ENCODE assay signal across 14 cellular contexts in the genomic region with DNA sequence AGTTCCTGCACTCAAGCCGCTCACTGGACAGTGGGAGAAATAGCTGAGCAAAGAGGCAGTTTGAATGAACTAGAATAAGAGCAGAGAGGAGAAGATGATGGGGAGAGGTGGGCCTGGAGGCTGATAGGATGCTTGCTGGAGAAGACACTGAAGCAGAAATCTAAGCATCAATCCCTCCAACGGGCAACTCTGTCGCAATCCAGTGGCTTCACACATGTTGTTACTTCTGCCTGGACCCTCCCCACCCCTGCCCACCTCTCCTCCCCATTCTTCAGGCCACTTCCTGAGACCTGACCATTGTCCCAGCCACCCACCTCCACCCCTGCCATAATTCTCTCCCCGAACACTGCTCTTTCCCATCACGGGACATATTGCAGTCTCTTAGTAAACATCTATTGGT.
"Had no signal": no experiment of that assay in that cellular context is flagged by ENCODE, and none has a peak within 500 bp of the region (broad histone marks: within the 10 kb centered on the region; RNA-seq: fewer than 3 reads in every experiment).

No MANE protein-coding gene starts in this region.

- H3K4me3 ChIP-seq: cardiac muscle cell, esophagus muscularis mucosa, prostate gland, smooth muscle cell had no signal

- ATAC-seq: activated T-helper 17 cell treated with anti-CD3 and anti-CD28 coated beads, Interleukin-2, amount 50 U/mL, for 72 hours had no signal

- H3K27ac ChIP-seq: cardiac muscle cell, esophagus muscularis mucosa, prostate gland, WERI-Rb-1 had no signal

- H3K27me3 ChIP-seq: esophagus muscularis mucosa had no signal

- DNase-seq: activated CD4-positive, alpha-beta T cell treated with anti-CD3 and anti-CD28 coated beads, Interleukin-2, amount 50 U/mL, for 48 hours; activated naive CD4-positive, alpha-beta T cell treated with anti-CD3 and anti-CD28 coated beads, Interleukin-2, amount 50 U/mL, for 16 hours; nephron progenitor cell; stimulated activated CD4-positive, alpha-beta T cell treated with anti-CD3 and anti-CD28 coated beads, Interleukin-4, amount 100 ng/mL, for 4 hours; stimulated activated CD8-positive, alpha-beta memory T cell treated with anti-CD3 and anti-CD28 coated beads, Interleukin-4, amount 100 ng/mL, for 48 hours; stimulated activated naive CD4-positive, alpha-beta T cell treated with Interleukin-2 at 50 U/mL for 16 hours; T1000; trophoblast cell; WERI-Rb-1 had no signal
